11 cellular contexts compared by ENCODE assay signal in the genomic region with DNA sequence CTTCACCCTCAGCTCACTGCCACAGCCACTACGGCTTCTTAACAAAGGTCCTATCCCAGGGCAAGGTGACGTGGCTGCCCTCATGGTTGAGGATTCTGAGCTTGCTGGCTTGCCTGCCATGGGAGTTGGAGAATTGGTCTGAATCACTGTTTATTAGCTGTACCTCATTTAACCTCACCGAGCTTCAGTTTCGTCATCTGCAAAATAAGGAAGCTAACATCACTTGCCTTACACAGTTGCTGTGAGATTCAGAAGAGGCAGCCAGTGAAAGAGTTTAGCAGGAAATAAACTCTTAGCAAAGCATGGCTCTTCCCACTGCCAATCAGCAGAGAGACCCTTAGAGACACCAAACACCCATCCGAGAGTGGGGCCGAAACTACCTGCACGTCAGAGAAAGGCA.
A peak's percentile ranks its signal among the peaks of the same experiment; 100 is the strongest.
DNase-seq lines count a peak whose midpoint lies in the region; ATAC-seq and TF ChIP-seq lines count a peak whose summit lies in the region.
"Had no signal": no experiment of that assay in that cellular context is flagged by ENCODE, and none has a peak within 500 bp of the region (broad histone marks: within the 10 kb centered on the region; RNA-seq: fewer than 3 reads in every experiment).

No MANE protein-coding gene starts in this region.

- TF ChIP-seq CTCF in GM12865 (IDR thresholded peaks at IDR 0.05; ENCODE audit: insufficient read depth, low read depth, low read length, missing control alignments) = no peak

- no peaks in the 10 kb centered on the region for H3K36me3 ChIP-seq in naive thymus-derived CD4-positive, alpha-beta T cell (ENCODE audit: control insufficient read depth in 2 of 3, insufficient read depth in 3 of 3, low read length in 3 of 3)

- H3K36me3 Mint-ChIP-seq in naive thymus-derived CD4-positive, alpha-beta T cell = peaks cover 0 to 26% (median 0%) of the 10 kb centered on the region in 5 donors

- peak; percentile 62 for ATAC-seq in GM21825 (IDR thresholded peaks at IDR 0.05; ENCODE audit: unreplicated experiment)
- ATAC-seq in naive thymus-derived CD4-positive, alpha-beta T cell = peak; percentile 54

- no peak overlapping the region for H3K4me3 ChIP-seq in GM12865 (ENCODE audit: low read depth, low read length)
- H3K4me3 ChIP-seq in naive thymus-derived CD4-positive, alpha-beta T cell (ENCODE audit: low read length) = no peak overlapping the region

- H3K9me3 Mint-ChIP-seq in naive thymus-derived CD4-positive, alpha-beta T cell = no peaks in the 10 kb centered on the region

- CTCF ChIA-PET in naive thymus-derived CD4-positive, alpha-beta T cell (lab: Charles Lee) = no interaction called here

- peaks cover 0 to 10% (median 5%) of the 10 kb centered on the region in 5 donors for H3K27me3 Mint-ChIP-seq in naive thymus-derived CD4-positive, alpha-beta T cell

- POLR2A ChIA-PET in naive thymus-derived CD4-positive, alpha-beta T cell (lab: Charles Lee) = no interaction called here

- intact Hi-C loops in naive thymus-derived CD4-positive, alpha-beta T cell (cut with micrococcal nuclease) = loop anchor here in 1 of 2 donors (5.0 kb wide), 1 partner anchor 38 kb away; no protein-coding TSS in a partner anchor

- peaks cover 12% of the 10 kb centered on the region in 2 donors for H3K4me1 ChIP-seq in naive thymus-derived CD4-positive, alpha-beta T cell (ENCODE audit: control insufficient read depth in 2 of 2, insufficient read depth in 2 of 2, low read length in 2 of 2)
- H3K4me1 ChIP-seq: Caco-2 had no signal

- no peak overlapping the region for H3K27ac ChIP-seq in naive thymus-derived CD4-positive, alpha-beta T cell (ENCODE audit: low read depth, low read length)

- peaks cover 14 to 41% (median 31%) of the 10 kb centered on the region in 7 donors for H3K4me1 Mint-ChIP-seq in naive thymus-derived CD4-positive, alpha-beta T cell

- H3K4me3 Mint-ChIP-seq in naive thymus-derived CD4-positive, alpha-beta T cell = peak overlapping the region in 1 of 10 donors; percentile 17

- DNase-seq in GM12865 (ENCODE audit: low read depth) = peak; percentile 47
- peak; percentile 65 for DNase-seq in NOMO-1 treated with dmso at 0.1 percent for 144 hours (lab: John Stamatoyannopoulos, UW; ENCODE audit: unreplicated experiment)
- DNase-seq in naive thymus-derived CD4-positive, alpha-beta T cell = no peak
- no peak for DNase-seq in cerebellar nuclear complex (lab: John Stamatoyannopoulos, UW)
- no peak for DNase-seq in ecto neural progenitor cell (ENCODE audit: low spot score)
- DNase-seq in SK-N-DZ (ENCODE audit: low spot score) = no peak
- DNase-seq in effector CD8-positive, alpha-beta T cell (lab: John Stamatoyannopoulos, UW) = no peak
- DNase-seq: Caco-2, NCI-H2171, SK-N-SH had no signal

- no peaks in the 10 kb centered on the region for H3K27me3 ChIP-seq in naive thymus-derived CD4-positive, alpha-beta T cell (ENCODE audit: control insufficient read depth in 2 of 2, insufficient read depth in 2 of 2, low read length in 2 of 2)

- H3K27ac Mint-ChIP-seq in naive thymus-derived CD4-positive, alpha-beta T cell = peak overlapping the region in 1 of 9 donors; percentile 78

- no peaks in the 10 kb centered on the region for H3K9me3 ChIP-seq in naive thymus-derived CD4-positive, alpha-beta T cell (ENCODE audit: control insufficient read depth in 2 of 3, low read length in 3 of 3)
- H3K9me3 ChIP-seq: Caco-2, SK-N-SH had no signal

Comparison
In these comparisons a context has a peak if more than half of its experiments do, and no peak if none do; other contexts are left out.
1. DNase-seq: peak in GM12865 (single experiment) and NOMO-1 treated with dmso at 0.1 percent for 144 hours (single experiment); none in naive thymus-derived CD4-positive, alpha-beta T cell (0 of 9), cerebellar nuclear complex (0 of 2), ecto neural progenitor cell (single experiment), SK-N-DZ (single experiment) and effector CD8-positive, alpha-beta T cell (single experiment).